In genomic region chr14:101839236-101839635, GRCh38 we compare ENCODE assay signal across 9 cellular contexts.
DNase-seq lines count a peak whose midpoint lies in the region; ATAC-seq and TF ChIP-seq lines count a peak whose summit lies in the region.
"Had no signal": no experiment of that assay in that cellular context is flagged by ENCODE, and none has a peak within 500 bp of the region (broad histone marks: within the 10 kb centered on the region; RNA-seq: fewer than 3 reads in every experiment).

No MANE protein-coding gene starts in this region.

- ATAC-seq in GM18505 (IDR thresholded peaks at IDR 0.05; ENCODE audit: unreplicated experiment) (peak; percentile 53), GM21786 (IDR thresholded peaks at IDR 0.05; ENCODE audit: unreplicated experiment) (peak; percentile 63), left lobe of liver (no peak), omental fat pad (ENCODE audit: low FRiP score) (no peak)

- DNase-seq in NCI-H2171 treated with DMSO at 0.1 percent for 48 hours (lab: John Stamatoyannopoulos, UW), result peak; percentile 95
- peak; percentile 27 for DNase-seq in left lobe of liver (ENCODE audit: low spot score)
- DNase-seq in dermis blood vessel endothelial cell, result no peak
- DNase-seq in omental fat pad (ENCODE audit: low spot score), result no peak
- DNase-seq in SIG-M5 treated with dmso at 0.1 percent for 504 hours (lab: John Stamatoyannopoulos, UW; ENCODE audit: unreplicated experiment), result no peak
- DNase-seq in NCI-H1436 (lab: John Stamatoyannopoulos, UW), result no peak
- DNase-seq: NCI-H2081 treated with DMSO at 0.1 percent for 48 hours had no signal

- TF ChIP-seq CTCF in omental fat pad (IDR thresholded peaks at IDR 0.05), result no peak

- TF ChIP-seq POLR2A in GM18505 (IDR thresholded peaks at IDR 0.05; ENCODE audit: borderline replicate concordance, extremely low read depth, insufficient read depth, insufficient read length), result no peak

Comparison
In these comparisons a context has a peak if more than half of its experiments do, and no peak if none do; other contexts are left out.
1. ATAC-seq: peak in GM18505 (single experiment) and GM21786 (single experiment); none in left lobe of liver (single experiment) and omental fat pad (single experiment).
2. DNase-seq: peak in NCI-H2171 treated with DMSO at 0.1 percent for 48 hours (single experiment) and left lobe of liver (single experiment); none in dermis blood vessel endothelial cell (single experiment), omental fat pad (single experiment), SIG-M5 treated with dmso at 0.1 percent for 504 hours (single experiment) and NCI-H1436 (single experiment).